In the genomic region with DNA sequence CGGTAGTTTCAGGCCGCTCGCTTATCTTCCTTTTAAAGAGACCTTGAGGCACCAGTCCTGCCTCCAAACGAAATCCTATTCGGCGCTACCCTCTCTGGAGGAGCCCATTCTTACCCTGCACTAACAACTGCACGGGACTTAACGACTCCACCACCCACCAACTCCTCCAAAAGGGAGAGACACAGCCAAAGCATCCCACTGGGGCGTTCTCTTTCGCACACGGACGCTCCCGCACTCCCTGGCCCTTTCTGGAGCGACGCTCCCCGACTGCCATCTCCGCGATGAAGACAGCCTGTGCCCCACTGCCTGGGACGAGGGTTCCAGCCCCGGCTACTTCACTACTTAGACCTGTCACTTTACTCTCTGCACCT, we compare ENCODE assay signal across 8 cellular contexts. TPM values are rescaled to one million over a fixed set of nuclear protein-coding genes. Genes with fewer than 3 reads are reported as not detected.
A peak's percentile ranks its signal among the peaks of the same experiment; 100 is the strongest.
DNase-seq lines count a peak whose midpoint lies in the region; ATAC-seq and TF ChIP-seq lines count a peak whose summit lies in the region.

No MANE protein-coding gene starts in this region.

- H3K4me1 Mint-ChIP-seq in Caco-2 (ENCODE audit: low read depth, unreplicated experiment) = peaks cover 13% of the 10 kb centered on the region
- H3K4me1 Mint-ChIP-seq in activated naive CD8-positive, alpha-beta T cell (ENCODE audit: low read depth) = peaks cover 61% of the 10 kb centered on the region

- no peaks in the 10 kb centered on the region for H3K36me3 Mint-ChIP-seq in Caco-2 (ENCODE audit: insufficient read depth, unreplicated experiment)
- H3K36me3 Mint-ChIP-seq in activated naive CD8-positive, alpha-beta T cell = peaks cover 2% of the 10 kb centered on the region

- H3K4me1 ChIP-seq in Caco-2 (peaks cover 17% of the 10 kb centered on the region), right cardiac atrium (ENCODE audit: control insufficient read depth, insufficient read depth, low read length) (no peaks in the 10 kb centered on the region), skeletal muscle tissue (ENCODE audit: control insufficient read depth in 3 of 3, insufficient read depth in 3 of 3, low read length in 3 of 3) (peaks cover 7 to 17% (median 10%) of the 10 kb centered on the region in 3 donors)

- H3K27me3 Mint-ChIP-seq in Caco-2 (ENCODE audit: insufficient read depth, unreplicated experiment) = no peaks in the 10 kb centered on the region
- H3K27me3 Mint-ChIP-seq in activated naive CD8-positive, alpha-beta T cell = no peaks in the 10 kb centered on the region

- H3K4me3 ChIP-seq in Caco-2 (ENCODE audit: low read depth, low read length) = peak overlapping the region; percentile 75
- peak overlapping the region; percentile 63 for H3K4me3 ChIP-seq in right cardiac atrium (ENCODE audit: low read length)
- peak overlapping the region; percentile 88 to 92 (median 89) for H3K4me3 ChIP-seq in skeletal muscle tissue (ENCODE audit: low read length in 3 of 3)

- H3K27ac ChIP-seq in right cardiac atrium (ENCODE audit: low read length) (peak overlapping the region; percentile 83), skeletal muscle tissue (ENCODE audit: low read depth, low read length) (peak overlapping the region; percentile 94)

- peak overlapping the region; percentile 90 for H3K27ac Mint-ChIP-seq in Caco-2 (ENCODE audit: unreplicated experiment)
- H3K27ac Mint-ChIP-seq in activated naive CD8-positive, alpha-beta T cell = peak overlapping the region; percentile 91

- peak overlapping the region; percentile 72 for H3K4me3 Mint-ChIP-seq in Caco-2 (ENCODE audit: unreplicated experiment)
- H3K4me3 Mint-ChIP-seq in activated naive CD8-positive, alpha-beta T cell = peak overlapping the region; percentile 88

- DNase-seq in Caco-2 (no peak), right cardiac atrium (no peak), NCI-H510A treated with DMSO at 0.1 percent for 48 hours (lab: John Stamatoyannopoulos, UW) (no peak), DMS114 treated with DMSO at 0.1 percent for 48 hours (lab: John Stamatoyannopoulos, UW; ENCODE audit: unreplicated experiment) (no peak), NCI-H1417 treated with DMSO at 0.1 percent for 48 hours (lab: John Stamatoyannopoulos, UW) (no peak)

- ATAC-seq in HG02571 (IDR thresholded peaks at IDR 0.05; ENCODE audit: unreplicated experiment) (peak; percentile 1), right cardiac atrium (peak; percentile 54 to 60)

- no peaks in the 10 kb centered on the region for H3K36me3 ChIP-seq in Caco-2 (ENCODE audit: control insufficient read depth, insufficient read depth, low read length)
- H3K36me3 ChIP-seq in skeletal muscle tissue (ENCODE audit: control insufficient read depth in 3 of 3, insufficient read depth in 3 of 3, low read length in 3 of 3) = peaks cover 0 to 1% (median 0%) of the 10 kb centered on the region in 3 donors

- CTCF ChIA-PET in Caco-2 (lab: Charles Lee) = interaction anchor here (1.6 kb wide), 1 partner anchor 48 kb away, joined by 6 read pairs; no protein-coding TSS in a partner anchor

- TF ChIP-seq CTCF in Caco-2 (IDR thresholded peaks at IDR 0.05; ENCODE audit: insufficient read depth in 1 of 2, low read depth in 1 of 2, low read length in 1 of 2, severe bottlenecking in 1 of 2, unreplicated experiment in 1 of 2) = no peak

- POLR2A ChIA-PET in Caco-2 (lab: Charles Lee) = no interaction called here

- H3K9me3 Mint-ChIP-seq in Caco-2 (ENCODE audit: unreplicated experiment) = no peaks in the 10 kb centered on the region
- no peaks in the 10 kb centered on the region for H3K9me3 Mint-ChIP-seq in activated naive CD8-positive, alpha-beta T cell (ENCODE audit: low read depth)

- 7% methylated on average over 20 of the region's 20 CpGs for WGBS in right cardiac atrium

- H3K27me3 ChIP-seq in Caco-2 (replicated peaks; ENCODE audit: control insufficient read depth, insufficient read depth, low read length) = no peaks in the 10 kb centered on the region
- no peaks in the 10 kb centered on the region for H3K27me3 ChIP-seq in right cardiac atrium (ENCODE audit: control insufficient read depth, insufficient read depth)
- H3K27me3 ChIP-seq in skeletal muscle tissue (ENCODE audit: control insufficient read depth in 3 of 3, insufficient read depth in 3 of 3, low read length in 3 of 3) = no peaks in the 10 kb centered on the region

- H3K9me3 ChIP-seq in Caco-2 = no peaks in the 10 kb centered on the region
- no peaks in the 10 kb centered on the region for H3K9me3 ChIP-seq in right cardiac atrium (ENCODE audit: control insufficient read depth, low read length)
- H3K9me3 ChIP-seq in skeletal muscle tissue (ENCODE audit: control insufficient read depth in 3 of 3, low read length in 3 of 3) = no peaks in the 10 kb centered on the region

- intact Hi-C loops in Caco-2 (cut with micrococcal nuclease; ENCODE audit: unreplicated experiment) = no loop called here
- intact Hi-C loops in right cardiac atrium (cut with DNase I) = no loop called here

- BruUV-seq in Caco-2 (replicated peaks; lab: Mats Ljungman, UMichigan) = TSS peak; percentile 63

- H3K9ac ChIP-seq in skeletal muscle tissue (ENCODE audit: low read depth in 1 of 3, low read length in 3 of 3) = peak overlapping the region; percentile 84 to 86 (median 86)

RNA-seq across cellular contexts. Expression of a gene that starts 0.6 kb away (rescaled TPM):
- total RNA-seq in Caco-2 (2022) (16.3 and 19.9 TPM in 2 replicates), right cardiac atrium (10 to 100 TPM; 19.5 to 20.8 (median 20.4) TPM), skeletal muscle tissue (24.5 TPM)
- 9.9 TPM for polyA plus RNA-seq in right cardiac atrium

RNA-seq across cellular contexts. Expression of a gene that starts 12.6 kb away (rescaled TPM):
- total RNA-seq in Caco-2 (2022) (not detected in 2 replicates), right cardiac atrium (1 to 10 TPM in 3 of 4 donors, under 1 TPM in 1; 0.99 to 2.5 (median 1.2) TPM), skeletal muscle tissue (0.52 TPM)
- 0.25 TPM for polyA plus RNA-seq in right cardiac atrium
